Comparison of ENCODE assay signal across 23 cellular contexts in the genomic region with DNA sequence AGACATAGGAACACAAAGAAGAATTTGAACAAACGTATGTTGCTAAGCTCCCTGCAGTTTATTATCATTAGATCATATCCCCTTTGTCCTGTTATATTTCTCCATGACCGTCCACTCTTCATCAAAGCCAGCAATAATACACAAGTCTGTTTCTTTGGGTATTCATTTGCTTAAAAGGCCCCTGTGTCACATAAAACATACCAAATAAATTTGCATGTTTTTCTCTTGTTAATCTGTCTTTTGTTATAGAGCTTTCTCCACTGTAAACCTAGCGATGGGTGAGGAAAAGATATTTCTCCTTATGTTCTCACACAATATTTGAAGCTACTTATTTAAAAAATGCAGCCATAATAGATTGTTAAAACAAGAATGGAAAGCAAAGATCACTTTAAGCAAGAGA.
"Had no signal": no experiment of that assay in that cellular context is flagged by ENCODE, and none has a peak within 500 bp of the region (broad histone marks: within the 10 kb centered on the region; RNA-seq: fewer than 3 reads in every experiment).

No MANE protein-coding gene starts in this region.

- ATAC-seq: left lobe of liver; lower lobe of right lung; naive thymus-derived CD4-positive, alpha-beta T cell; right lobe of liver; stimulated activated effector memory CD8-positive, alpha-beta T cell treated with anti-CD3 and anti-CD28 coated beads, Interleukin-12 subunit alpha, Interleukin-12 subunit beta, amount 100 ng/mL, for 72 hours had no signal

- H3K27ac ChIP-seq: coronary artery, lower lobe of right lung, right lobe of liver, skin epidermis, thoracic aorta, vagina had no signal

- DNase-seq: activated CD4-positive, alpha-beta T cell treated with anti-CD3 and anti-CD28 coated beads for 4 hours; activated CD4-positive, alpha-beta T cell treated with anti-CD3 and anti-CD28 coated beads, Interleukin-2, amount 50 U/mL, for 48 hours; activated CD4-positive, CD25-positive, alpha-beta regulatory T cell; activated CD8-positive, alpha-beta memory T cell treated with anti-CD3 and anti-CD28 coated beads, Interleukin-2, amount 50 U/mL, for 48 hours; activated effector memory CD4-positive, alpha-beta T cell treated with Interleukin-2 at 50 U/mL for 16 hours; activated naive CD4-positive, alpha-beta T cell treated with anti-CD3 and anti-CD28 coated beads, Interleukin-2, amount 10 ng/mL, durations not matched to agents 7 days and 5 days; activated T-cell treated with anti-CD3 and anti-CD28 coated beads, Interleukin-2, amount 50 U/mL, for 48 hours; amygdala; endodermal cell; foreskin fibroblast; lower lobe of right lung; naive thymus-derived CD4-positive, alpha-beta T cell; posterior cingulate gyrus; right lobe of liver; stimulated activated CD4-positive, alpha-beta T cell treated with anti-CD3 and anti-CD28 coated beads, Interleukin-1b, Interleukin-23, amount 100 ng/mL, for 48 hours; T1000 had no signal

- H3K9me3 ChIP-seq: lower lobe of right lung, right lobe of liver, thoracic aorta, vagina had no signal

- H3K27me3 ChIP-seq: right lobe of liver, vagina had no signal

- H3K4me1 ChIP-seq: lower lobe of right lung, right lobe of liver, vagina had no signal

- FAIRE-seq: bronchial epithelial cell had no signal

- H3K4me3 ChIP-seq: coronary artery, lower lobe of right lung, right lobe of liver, skin epidermis, thoracic aorta, vagina had no signal

- H3K36me3 ChIP-seq: lower lobe of right lung, right lobe of liver, thoracic aorta, vagina had no signal
